In the genomic region with DNA sequence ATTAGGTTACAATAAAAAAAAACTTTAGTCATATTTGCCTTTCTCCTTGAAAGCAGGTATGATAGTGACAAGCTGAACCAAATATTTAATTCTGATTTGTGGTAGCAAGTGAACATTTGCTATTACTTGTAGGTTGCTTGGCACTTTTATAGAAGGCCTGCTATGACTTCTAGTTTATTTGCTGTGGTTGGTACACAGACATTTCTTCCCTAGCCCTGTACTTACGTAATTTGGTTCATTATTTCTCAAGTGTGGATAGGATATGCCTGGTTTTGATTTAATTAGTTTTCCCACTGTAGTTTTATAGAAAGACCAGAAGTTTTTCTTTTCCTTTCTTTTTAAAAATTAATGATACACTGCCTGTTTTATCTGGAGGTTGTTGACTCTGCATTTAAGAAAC, we compare ENCODE assay signal across 20 cellular contexts. TPM values are rescaled to one million over a fixed set of nuclear protein-coding genes. Genes with fewer than 3 reads are reported as not detected.
DNase-seq lines count a peak whose midpoint lies in the region; ATAC-seq, FAIRE-seq and TF ChIP-seq lines count a peak whose summit lies in the region.
"Had no signal": no experiment of that assay in that cellular context is flagged by ENCODE, and none has a peak within 500 bp of the region (broad histone marks: within the 10 kb centered on the region; RNA-seq: fewer than 3 reads in every experiment).

No MANE protein-coding gene starts in this region.

- H3K27me3 Mint-ChIP-seq in CD4-positive, alpha-beta T cell = no peaks in the 10 kb centered on the region

- intact Hi-C loops in CD4-positive, alpha-beta T cell (cut with DNase I, micrococcal nuclease) = no loop called here

- DNase-seq in CD4-positive, alpha-beta T cell = no peak
- DNase-seq in LNCaP clone FGC (ENCODE audit: low read depth) = peak; percentile 14
- peak; percentile 16 for DNase-seq in fibroblast of peridontal ligament (ENCODE audit: extremely low read depth)
- no peak for DNase-seq in stimulated activated effector memory CD8-positive, alpha-beta T cell treated with anti-CD3 and anti-CD28 coated beads, Interleukin-12 subunit alpha, Interleukin-12 subunit beta, amount 100 ng/mL, for 72 hours (ENCODE audit: low spot score in 2 of 2)
- DNase-seq in HTR-8/SVneo (ENCODE audit: insufficient read length, low spot score) = no peak
- DNase-seq: DMS153, EL, HFFc6, IMR-90, Karpas-422, MM.1S, NCI-H1417, NCI-H187 treated with DMSO at 0.1 percent for 48 hours, NCI-H526 treated with DMSO at 0.1 percent for 48 hours, SHP77, SK-N-SH had no signal

- H3K36me3 Mint-ChIP-seq in CD4-positive, alpha-beta T cell (ENCODE audit: low read depth) = peaks cover 87% of the 10 kb centered on the region
- H3K36me3 Mint-ChIP-seq in stimulated activated effector memory CD8-positive, alpha-beta T cell treated with anti-CD3 and anti-CD28 coated beads, Interleukin-12 subunit alpha, Interleukin-12 subunit beta, amount 100 ng/mL, for 72 hours = peaks cover 70% of the 10 kb centered on the region

- H3K4me1 Mint-ChIP-seq in CD4-positive, alpha-beta T cell (ENCODE audit: low read depth) = peaks cover 37% of the 10 kb centered on the region
- H3K4me1 Mint-ChIP-seq in stimulated activated effector memory CD8-positive, alpha-beta T cell treated with anti-CD3 and anti-CD28 coated beads, Interleukin-12 subunit alpha, Interleukin-12 subunit beta, amount 100 ng/mL, for 72 hours = no peaks in the 10 kb centered on the region

- TF ChIP-seq CTCF in CD4-positive, alpha-beta T cell (IDR thresholded peaks at IDR 0.05) = no peak
- TF ChIP-seq CTCF in LNCaP clone FGC (IDR thresholded peaks at IDR 0.05; ENCODE audit: control insufficient read depth, extremely low read depth, insufficient read depth) = no peak

- no peak overlapping the region for H3K27ac ChIP-seq in CD4-positive, alpha-beta T cell (ENCODE audit: low read depth, low read length)

- CTCF ChIA-PET in CD4-positive, alpha-beta T cell (lab: Charles Lee) = no interaction called here

- H3K9me3 Mint-ChIP-seq in CD4-positive, alpha-beta T cell = no peaks in the 10 kb centered on the region
- H3K9me3 Mint-ChIP-seq in stimulated activated effector memory CD8-positive, alpha-beta T cell treated with anti-CD3 and anti-CD28 coated beads, Interleukin-12 subunit alpha, Interleukin-12 subunit beta, amount 100 ng/mL, for 72 hours = no peaks in the 10 kb centered on the region
- H3K9me3 Mint-ChIP-seq: HFFc6 had no signal

- no peak overlapping the region for H3K4me3 ChIP-seq in LNCaP clone FGC (ENCODE audit: low read depth, low read length)

- no peaks in the 10 kb centered on the region for H3K9me3 ChIP-seq in CD4-positive, alpha-beta T cell (ENCODE audit: control insufficient read depth, low read length)
- H3K9me3 ChIP-seq: SK-N-SH had no signal

- H3K27ac Mint-ChIP-seq in CD4-positive, alpha-beta T cell = peak overlapping the region; percentile 55
- H3K27ac Mint-ChIP-seq in stimulated activated effector memory CD8-positive, alpha-beta T cell treated with anti-CD3 and anti-CD28 coated beads, Interleukin-12 subunit alpha, Interleukin-12 subunit beta, amount 100 ng/mL, for 72 hours = peak overlapping the region; percentile 9
- H3K27ac Mint-ChIP-seq: HFFc6 had no signal

- no peak for ATAC-seq in CD4-positive, alpha-beta T cell (ENCODE audit: poor library complexity)
- ATAC-seq in stimulated activated effector memory CD8-positive, alpha-beta T cell treated with anti-CD3 and anti-CD28 coated beads, Interleukin-12 subunit alpha, Interleukin-12 subunit beta, amount 100 ng/mL, for 72 hours = no peak
- no peak for ATAC-seq in HG03520 (IDR thresholded peaks at IDR 0.05; ENCODE audit: unreplicated experiment)
- ATAC-seq in GM18858 (IDR thresholded peaks at IDR 0.05; ENCODE audit: unreplicated experiment) = no peak

- POLR2A ChIA-PET in CD4-positive, alpha-beta T cell (lab: Charles Lee) = no interaction called here

- no peak overlapping the region for H3K4me3 Mint-ChIP-seq in CD4-positive, alpha-beta T cell
- H3K4me3 Mint-ChIP-seq in stimulated activated effector memory CD8-positive, alpha-beta T cell treated with anti-CD3 and anti-CD28 coated beads, Interleukin-12 subunit alpha, Interleukin-12 subunit beta, amount 100 ng/mL, for 72 hours = no peak overlapping the region
- H3K4me3 Mint-ChIP-seq: HFFc6 had no signal

- no peaks in the 10 kb centered on the region for H3K27me3 ChIP-seq in CD4-positive, alpha-beta T cell (ENCODE audit: control insufficient read depth, insufficient read depth, low read length)

- FAIRE-seq in HTR-8/SVneo (lab: Jason Lieb, UNC) = no peak
- FAIRE-seq: GM19239, H54 had no signal

RNA-seq across cellular contexts. Expression of a gene that starts 55.9 kb away (rescaled TPM):
- 10 to 100 TPM; 44.3 to 46.2 TPM for total RNA-seq in CD4-positive, alpha-beta T cell

Comparison
In these comparisons a context has a peak if more than half of its experiments do, and no peak if none do; other contexts are left out.
1. DNase-seq: peak in LNCaP clone FGC (single experiment) and fibroblast of peridontal ligament (single experiment); none in CD4-positive, alpha-beta T cell (0 of 10), stimulated activated effector memory CD8-positive, alpha-beta T cell treated with anti-CD3 and anti-CD28 coated beads, Interleukin-12 subunit alpha, Interleukin-12 subunit beta, amount 100 ng/mL, for 72 hours (0 of 2) and HTR-8/SVneo (single experiment).